23 cellular contexts compared by ENCODE assay signal in genomic region chr2:74078467-74078866, GRCh38.
"Had no signal": no experiment of that assay in that cellular context is flagged by ENCODE, and none has a peak within 500 bp of the region (broad histone marks: within the 10 kb centered on the region; RNA-seq: fewer than 3 reads in every experiment).

No MANE protein-coding gene starts in this region.

- DNase-seq: KBM-7, MV-4-11, NCI-H1048, NCI-H1105, NCI-H1417, NCI-H1436 treated with DMSO at 0.1 percent for 48 hours, NCI-H1694, NCI-H187 treated with DMSO at 0.1 percent for 48 hours, NCI-H2029 treated with DMSO at 0.1 percent for 48 hours, NCI-H2171 treated with DMSO at 0.1 percent for 48 hours, NCI-H2227 treated with DMSO at 0.1 percent for 48 hours, NCI-H510A, NCI-H524 treated with DMSO at 0.1 percent for 48 hours, NCI-H69, NCI-H774, Right ventricle myocardium superior, RPMI8226, SIG-M5, SK-N-SH, SW 1271 had no signal

- H3K27me3 ChIP-seq: SJSA1 had no signal

- H3K4me3 ChIP-seq: SJSA1 had no signal

- H3K27me3 Mint-ChIP-seq: IgD-negative memory B cell had no signal

- H3K9me3 ChIP-seq: SJSA1, SK-N-SH had no signal

- H3K27ac ChIP-seq: HL-60, SJSA1 had no signal

- H3K27ac Mint-ChIP-seq: IgD-negative memory B cell had no signal

- H3K9me2 ChIP-seq: SK-N-SH had no signal

- H3K4me2 ChIP-seq: SK-N-SH had no signal

- H3K4me1 ChIP-seq: SJSA1 had no signal

- H3K36me3 ChIP-seq: SJSA1 had no signal

- H3K9me3 Mint-ChIP-seq: IgD-negative memory B cell had no signal
